In genomic region chr3:194134231-194134756, GRCh38 we compare ENCODE assay signal across 8 cellular contexts. TPM values are rescaled to one million over a fixed set of nuclear protein-coding genes. Genes with fewer than 3 reads are reported as not detected.
A peak's percentile ranks its signal among the peaks of the same experiment; 100 is the strongest.
DNase-seq lines count a peak whose midpoint lies in the region; ATAC-seq and TF ChIP-seq lines count a peak whose summit lies in the region.

No MANE protein-coding gene starts in this region.

- peak; percentile 14 for ATAC-seq in GM21723 (IDR thresholded peaks at IDR 0.05; ENCODE audit: unreplicated experiment)
- ATAC-seq in activated B cell treated with CpG ODN at 0.5 μM for 24 hours (ENCODE audit: low read depth), result peak; percentile 11

- peak overlapping the region; percentile 96 for H3K27ac Mint-ChIP-seq in activated B cell treated with CpG ODN at 0.5 μM for 24 hours

- WGBS in liver, result under 1% methylated on average over 71 of the region's 71 CpGs

- H3K9me3 ChIP-seq in Karpas-422 (ENCODE audit: low read length), result no peaks in the 10 kb centered on the region
- no peaks in the 10 kb centered on the region for H3K9me3 ChIP-seq in duodenal mucosa (ENCODE audit: control insufficient read depth in 1 of 2, low read length in 2 of 2)
- no peaks in the 10 kb centered on the region for H3K9me3 ChIP-seq in liver (ENCODE audit: control insufficient read depth in 4 of 4, low read length in 3 of 4)

- peaks cover 4% of the 10 kb centered on the region for H3K36me3 Mint-ChIP-seq in activated B cell treated with CpG ODN at 0.5 μM for 24 hours (ENCODE audit: low read depth)

- POLR2A ChIA-PET in activated B cell treated with CpG ODN at 0.5 μM for 24 hours (lab: Charles Lee), result interaction anchor here (0.8 to 15.3 kb wide), 15 partner anchors 29 to 557 kb away, joined by 3 to 465 read pairs (median 6); no protein-coding TSS in a partner anchor

- no peak for TF ChIP-seq RAD21 in liver (IDR thresholded peaks at IDR 0.05)

- peaks cover 1% of the 10 kb centered on the region for H3K27me3 Mint-ChIP-seq in activated B cell treated with CpG ODN at 0.5 μM for 24 hours

- H3K4me1 ChIP-seq in Karpas-422 (ENCODE audit: low read length), result peaks cover 78% of the 10 kb centered on the region
- H3K4me1 ChIP-seq in duodenal mucosa (ENCODE audit: control insufficient read depth in 1 of 2, insufficient read depth in 2 of 2, low read length in 2 of 2), result peaks cover 50 to 61% of the 10 kb centered on the region in 2 donors
- H3K4me1 ChIP-seq in liver (ENCODE audit: control insufficient read depth in 4 of 4, insufficient read depth in 4 of 4, low read length in 3 of 4), result peaks cover 22 to 54% (median 37%) of the 10 kb centered on the region in 4 donors

- H3K4me2 ChIP-seq in Karpas-422 (ENCODE audit: low read depth, low read length, poor library complexity, severe bottlenecking), result peak overlapping the region; percentile 98

- H3K9ac ChIP-seq in Karpas-422 (ENCODE audit: low read length), result peak overlapping the region; percentile 83
- H3K9ac ChIP-seq in duodenal mucosa (ENCODE audit: low read depth in 1 of 2, low read length in 2 of 2), result peak overlapping the region; percentile 18 to 48
- peak overlapping the region in 1 of 2 donors; percentile 5 for H3K9ac ChIP-seq in liver (ENCODE audit: low read depth in 1 of 2, low read length in 2 of 2)

- TF ChIP-seq CTCF in activated B cell treated with CpG ODN at 0.5 μM for 24 hours (IDR thresholded peaks at IDR 0.05) (no peak), liver (IDR thresholded peaks at IDR 0.05; ENCODE audit: low read depth, low read length, missing input control) (no peak)

- peak overlapping the region; percentile 79; the same call in 1 of the 2 replicates for H2AFZ ChIP-seq in Karpas-422 (ENCODE audit: low read length)

- H3K79me2 ChIP-seq in Karpas-422 (ENCODE audit: low read length), result no peaks in the 10 kb centered on the region

- H3K36me3 ChIP-seq in Karpas-422 (ENCODE audit: insufficient read depth, low read length) (peaks cover 19% of the 10 kb centered on the region; the same call in 1 of the 2 replicates), duodenal mucosa (ENCODE audit: control insufficient read depth in 1 of 2, insufficient read depth in 2 of 2, low read length in 2 of 2) (peaks cover 0 to 8% of the 10 kb centered on the region in 2 donors), liver (ENCODE audit: control insufficient read depth in 4 of 4, insufficient read depth in 3 of 4, low read depth in 1 of 4, low read length in 3 of 4) (peaks cover 0 to 7% (median 0%) of the 10 kb centered on the region in 4 donors)

- CTCF ChIA-PET in activated B cell treated with CpG ODN at 0.5 μM for 24 hours (lab: Charles Lee), result interaction anchor here (1.2 to 6.8 kb wide), 7 partner anchors 25 to 441 kb away, joined by 3 to 62 read pairs (median 9); no protein-coding TSS in a partner anchor

- H3K4me1 Mint-ChIP-seq in activated B cell treated with CpG ODN at 0.5 μM for 24 hours, result peaks cover 75% of the 10 kb centered on the region

- H4K20me1 ChIP-seq in Karpas-422 (ENCODE audit: insufficient read depth, low read depth, low read length), result no peaks in the 10 kb centered on the region; the same call in 1 of the 2 replicates

- H3K27me3 ChIP-seq in Karpas-422 (ENCODE audit: low read length), result peaks cover 4% of the 10 kb centered on the region; the same call in 1 of the 2 replicates
- H3K27me3 ChIP-seq in duodenal mucosa (ENCODE audit: control insufficient read depth in 1 of 2, insufficient read depth in 2 of 2, low read length in 2 of 2), result peaks cover 0 to 3% of the 10 kb centered on the region in 2 donors
- no peaks in the 10 kb centered on the region for H3K27me3 ChIP-seq in liver (ENCODE audit: control insufficient read depth in 4 of 4, insufficient read depth in 4 of 4, low read length in 3 of 4)

- no peaks in the 10 kb centered on the region for H3K9me3 Mint-ChIP-seq in activated B cell treated with CpG ODN at 0.5 μM for 24 hours

- no peaks in the 10 kb centered on the region for H3K9me2 ChIP-seq in Karpas-422 (replicated peaks; ENCODE audit: insufficient read depth, low read length)

- peak overlapping the region; percentile 77 for H3K4me3 ChIP-seq in Karpas-422 (ENCODE audit: low read length)
- H3K4me3 ChIP-seq in duodenal mucosa (ENCODE audit: low read depth in 1 of 2, low read length in 2 of 2), result peak overlapping the region; percentile 41 to 66
- H3K4me3 ChIP-seq in liver (ENCODE audit: low read depth in 1 of 3, low read length in 3 of 3), result peak overlapping the region in 2 of 3 donors; percentile 47 to 73

- peak; percentile 34 for DNase-seq in DMS53 treated with DMSO at 0.1 percent for 48 hours (lab: John Stamatoyannopoulos, UW; ENCODE audit: unreplicated experiment)
- DNase-seq in Karpas-422, result peak; percentile 82
- peak; percentile 74 for DNase-seq in activated B cell treated with CpG ODN at 0.5 μM for 24 hours
- DNase-seq in stimulated activated CD8-positive, alpha-beta memory T cell treated with anti-CD3 and anti-CD28 coated beads, Interleukin-15, amount 100 ng/mL, for 4 hours (ENCODE audit: low read depth in 2 of 2), result peak; percentile 30 to 41
- no peak for DNase-seq in A172 (ENCODE audit: low spot score)

- intact Hi-C loops in activated B cell treated with CpG ODN at 0.5 μM for 24 hours (cut with micrococcal nuclease), result loop anchor here (5.0 to 10.0 kb wide), 3 partner anchors 351 to 448 kb away; partner anchors contain the start of gene ATP13A3

- peak overlapping the region; percentile 92 for H3K4me3 Mint-ChIP-seq in activated B cell treated with CpG ODN at 0.5 μM for 24 hours

- H3K27ac ChIP-seq in Karpas-422 (ENCODE audit: low read length) (peak overlapping the region; percentile 19; the same call in 1 of the 2 replicates), duodenal mucosa (ENCODE audit: low read depth, low read length) (peak overlapping the region; percentile 90), liver (ENCODE audit: low read depth in 1 of 2, low read length in 2 of 2) (peak overlapping the region; percentile 81 to 95)

TF ChIP-seq in liver, 16 proteins besides CTCF, POLR2A, EP300 and RAD21:
- TF ChIP-seq RXRA (IDR thresholded peaks at IDR 0.05) (peak in 1 of 2 donors; percentile 18), REST (IDR thresholded peaks at IDR 0.05) (no peak)

RNA-seq across cellular contexts. Expression of gene HES1, which starts 1.7 kb away (rescaled TPM):
- 17.4 and 20.2 TPM in 2 replicates for total RNA-seq in Karpas-422 (2014; rRNA removed; shearing (Covaris generic); ENCODE audit: low replicate concordance)
- total RNA-seq in activated B cell treated with CpG ODN at 0.5 μM for 24 hours, result 5.0 and 5.9 TPM in 2 replicates
- total RNA-seq in liver, result 1 to 10 TPM; 5.3 to 6.8 TPM
- 10 to 100 TPM; 11.2 to 12.5 TPM for polyA plus RNA-seq in liver
- 3.1 and 4.5 TPM in 2 replicates for total RNA-seq in A172 (2014; rRNA removed; shearing (Covaris generic))

Comparison
In these comparisons a context has a peak if more than half of its experiments do, and no peak if none do; other contexts are left out.
1. H3K27ac ChIP-seq: peak in every context shown above with its lines; median percentile 90 in duodenal mucosa; 88 in liver; 19 in Karpas-422.